Comparison of ENCODE assay signal across 25 cellular contexts in the genomic region with DNA sequence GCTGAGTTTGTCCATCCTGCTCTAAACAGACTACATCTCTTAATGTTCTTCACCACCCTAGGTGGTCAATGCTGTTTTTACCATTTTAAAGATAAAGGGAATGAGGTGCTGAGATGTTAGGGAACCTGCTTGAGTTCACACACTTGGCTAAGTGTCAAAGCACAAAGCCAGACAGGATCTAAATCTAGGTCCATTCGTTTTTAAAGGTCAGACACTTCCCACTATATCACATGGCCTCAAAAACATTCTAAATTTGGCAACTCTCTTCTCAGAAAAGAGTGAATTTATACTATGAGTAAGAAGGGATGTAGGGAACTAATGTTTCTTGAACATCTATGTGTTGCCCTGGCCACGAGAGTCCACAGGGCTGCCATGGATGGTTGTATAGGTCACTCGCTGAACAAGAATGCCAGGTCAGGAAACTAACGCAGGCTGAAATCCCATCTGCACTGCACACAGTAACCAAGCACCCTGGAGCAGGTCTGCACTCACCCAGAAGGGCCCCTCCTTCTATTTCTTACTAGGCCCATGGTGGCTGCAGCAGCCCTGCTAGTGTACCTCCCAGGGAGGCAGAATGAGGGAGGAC.
"Had no signal": no experiment of that assay in that cellular context is flagged by ENCODE, and none has a peak within 500 bp of the region (broad histone marks: within the 10 kb centered on the region; RNA-seq: fewer than 3 reads in every experiment).

No MANE protein-coding gene starts in this region.

- H3K27me3 ChIP-seq: brain microvascular endothelial cell, dorsolateral prefrontal cortex, right lobe of liver, tibial artery had no signal

- DNase-seq: activated CD4-positive, alpha-beta T cell treated with anti-CD3 and anti-CD28 coated beads for 36 hours; activated CD4-positive, alpha-beta T cell treated with anti-CD3 and anti-CD28 coated beads, Interleukin-2, amount 50 U/mL, for 4 hours; activated CD8-positive, alpha-beta memory T cell treated with anti-CD3 and anti-CD28 coated beads for 24 hours; activated CD8-positive, alpha-beta memory T cell treated with anti-CD3 and anti-CD28 coated beads, Interleukin-2, amount 50 U/mL, for 4 hours; activated T-cell treated with anti-CD3 and anti-CD28 coated beads, Interleukin-2, amount 50 U/mL, for 24 hours; aorta; brain microvascular endothelial cell; colonic mucosa; effector memory CD8-positive, alpha-beta T cell; left lung; mammary epithelial cell; natural killer cell; right lobe of liver; small intestine; stimulated activated CD4-positive, alpha-beta T cell treated with anti-CD3 and anti-CD28 coated beads, Interleukin-2, amount 100 ng/mL, for 24 hours; stimulated activated naive CD8-positive, alpha-beta T cell treated with anti-CD3 and anti-CD28 coated beads, Interleukin-15, amount 100 ng/mL, for 72 hours; tibial artery had no signal

- H3K27ac Mint-ChIP-seq: activated CD4-positive, alpha-beta T cell treated with anti-CD3 and anti-CD28 coated beads for 36 hours; activated naive CD4-positive, alpha-beta T cell treated with anti-CD3 and anti-CD28 coated beads, Interleukin-2, amount 50 U/mL, for 72 hours; activated T-cell treated with anti-CD3 and anti-CD28 coated beads, Interleukin-2, amount 50 U/mL, for 24 hours; activated T-helper 17 cell treated with anti-CD3 and anti-CD28 coated beads, Interleukin-2, amount 50 U/mL, for 72 hours; effector memory CD8-positive, alpha-beta T cell; mesothelial cell of epicardium; natural killer cell; stimulated activated effector memory CD8-positive, alpha-beta T cell treated with anti-CD3 and anti-CD28 coated beads, Interleukin-12 subunit alpha, Interleukin-12 subunit beta, amount 100 ng/mL, for 72 hours; stimulated activated naive CD8-positive, alpha-beta T cell treated with anti-CD3 and anti-CD28 coated beads, Interleukin-15, amount 100 ng/mL, for 72 hours had no signal

- ATAC-seq: activated CD4-positive, alpha-beta T cell treated with anti-CD3 and anti-CD28 coated beads for 36 hours; activated naive CD4-positive, alpha-beta T cell treated with anti-CD3 and anti-CD28 coated beads, Interleukin-2, amount 50 U/mL, for 72 hours; activated T-helper 17 cell treated with anti-CD3 and anti-CD28 coated beads, Interleukin-2, amount 50 U/mL, for 72 hours; effector memory CD8-positive, alpha-beta T cell; esophagus mucosa; left lung; natural killer cell; right lobe of liver; stimulated activated effector memory CD8-positive, alpha-beta T cell treated with anti-CD3 and anti-CD28 coated beads, Interleukin-12 subunit alpha, Interleukin-12 subunit beta, amount 100 ng/mL, for 72 hours; stimulated activated naive CD8-positive, alpha-beta T cell treated with anti-CD3 and anti-CD28 coated beads, Interleukin-15, amount 100 ng/mL, for 72 hours had no signal

- H3K9me3 Mint-ChIP-seq: activated naive CD4-positive, alpha-beta T cell treated with anti-CD3 and anti-CD28 coated beads, Interleukin-2, amount 50 U/mL, for 72 hours; activated T-cell treated with anti-CD3 and anti-CD28 coated beads, Interleukin-2, amount 50 U/mL, for 24 hours; activated T-helper 17 cell treated with anti-CD3 and anti-CD28 coated beads, Interleukin-2, amount 50 U/mL, for 72 hours; central memory CD8-positive, alpha-beta T cell; effector memory CD8-positive, alpha-beta T cell; mesothelial cell of epicardium; natural killer cell; stimulated activated effector memory CD8-positive, alpha-beta T cell treated with anti-CD3 and anti-CD28 coated beads, Interleukin-12 subunit alpha, Interleukin-12 subunit beta, amount 100 ng/mL, for 72 hours; stimulated activated naive CD8-positive, alpha-beta T cell treated with anti-CD3 and anti-CD28 coated beads, Interleukin-15, amount 100 ng/mL, for 72 hours had no signal

- H3K4me1 Mint-ChIP-seq: activated CD4-positive, alpha-beta T cell treated with anti-CD3 and anti-CD28 coated beads for 36 hours; activated T-helper 17 cell treated with anti-CD3 and anti-CD28 coated beads, Interleukin-2, amount 50 U/mL, for 72 hours; central memory CD8-positive, alpha-beta T cell; mesothelial cell of epicardium; natural killer cell; stimulated activated effector memory CD8-positive, alpha-beta T cell treated with anti-CD3 and anti-CD28 coated beads, Interleukin-12 subunit alpha, Interleukin-12 subunit beta, amount 100 ng/mL, for 72 hours; stimulated activated naive CD8-positive, alpha-beta T cell treated with anti-CD3 and anti-CD28 coated beads, Interleukin-15, amount 100 ng/mL, for 72 hours had no signal

- H3K27me3 Mint-ChIP-seq: activated T-cell treated with anti-CD3 and anti-CD28 coated beads, Interleukin-2, amount 50 U/mL, for 24 hours had no signal

- H3K27ac ChIP-seq: brain microvascular endothelial cell, colonic mucosa, left lung, parathyroid adenoma, right lobe of liver, tibial artery had no signal

- H3K4me3 ChIP-seq: colonic mucosa, dorsolateral prefrontal cortex, left lung, right lobe of liver, tibial artery had no signal

- H3K4me1 ChIP-seq: colonic mucosa, left lung, parathyroid adenoma, right lobe of liver had no signal

- H3K36me3 Mint-ChIP-seq: activated naive CD4-positive, alpha-beta T cell treated with anti-CD3 and anti-CD28 coated beads, Interleukin-2, amount 50 U/mL, for 72 hours; mesothelial cell of epicardium; natural killer cell; stimulated activated effector memory CD8-positive, alpha-beta T cell treated with anti-CD3 and anti-CD28 coated beads, Interleukin-12 subunit alpha, Interleukin-12 subunit beta, amount 100 ng/mL, for 72 hours had no signal

- H3K36me3 ChIP-seq: brain microvascular endothelial cell, colonic mucosa, left lung, right lobe of liver, tibial artery had no signal

- H3K9me3 ChIP-seq: colonic mucosa, left lung, right lobe of liver, tibial artery had no signal

- H3K4me3 Mint-ChIP-seq: activated CD4-positive, alpha-beta T cell treated with anti-CD3 and anti-CD28 coated beads for 36 hours; activated T-cell treated with anti-CD3 and anti-CD28 coated beads, Interleukin-2, amount 50 U/mL, for 24 hours; activated T-helper 17 cell treated with anti-CD3 and anti-CD28 coated beads, Interleukin-2, amount 50 U/mL, for 72 hours; central memory CD8-positive, alpha-beta T cell; effector memory CD8-positive, alpha-beta T cell; mesothelial cell of epicardium; natural killer cell; stimulated activated effector memory CD8-positive, alpha-beta T cell treated with anti-CD3 and anti-CD28 coated beads, Interleukin-12 subunit alpha, Interleukin-12 subunit beta, amount 100 ng/mL, for 72 hours; stimulated activated naive CD8-positive, alpha-beta T cell treated with anti-CD3 and anti-CD28 coated beads, Interleukin-15, amount 100 ng/mL, for 72 hours had no signal
